In the genomic region with DNA sequence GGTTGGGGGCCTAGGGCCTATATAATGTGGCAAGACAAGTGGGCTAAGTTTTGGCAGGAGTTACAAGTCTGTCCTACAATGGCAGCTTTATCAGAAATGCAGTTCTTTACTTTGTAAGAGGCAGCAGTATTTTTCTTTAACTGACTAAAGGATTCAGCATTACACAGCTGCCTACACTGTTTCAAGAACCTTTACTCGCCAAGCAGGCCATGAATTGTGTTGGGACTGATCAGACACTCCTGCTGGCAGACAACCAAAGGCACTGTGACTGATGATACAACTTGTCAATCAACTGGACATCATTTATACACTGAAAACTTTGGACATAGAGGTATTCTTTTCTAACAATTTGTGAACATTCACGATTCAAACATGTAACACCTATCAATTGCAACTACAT, we compare ENCODE assay signal across 24 cellular contexts. TPM values are rescaled to one million over a fixed set of nuclear protein-coding genes. Genes with fewer than 3 reads are reported as not detected.
A peak's percentile ranks its signal among the peaks of the same experiment; 100 is the strongest.
DNase-seq lines count a peak whose midpoint lies in the region; ATAC-seq, FAIRE-seq and TF ChIP-seq lines count a peak whose summit lies in the region.
"Had no signal": no experiment of that assay in that cellular context is flagged by ENCODE, and none has a peak within 500 bp of the region (broad histone marks: within the 10 kb centered on the region; RNA-seq: fewer than 3 reads in every experiment).

No MANE protein-coding gene starts in this region.

- POLR2A ChIA-PET in HepG2 (lab: Yijun Ruan, JAX) (no interaction called here), HCT116 (lab: Charles Lee) (no interaction called here)

- RAD21 ChIA-PET in HCT116 (lab: Charles Lee; ENCODE audit: low non-redundant PET in 1 of 2, low total read pairs in 2 of 2, uncharacterized antibody in 2 of 2, unreplicated experiment in 2 of 2), result no interaction called here

- FAIRE-seq in HepG2 (lab: Jason Lieb, UNC), result no peak
- FAIRE-seq: GM12878, GM12892, GM18507 had no signal

- H3K4me1 ChIP-seq in HepG2 (ENCODE audit: insufficient read depth, low read length) (peaks cover 11% of the 10 kb centered on the region), right lobe of liver (no peaks in the 10 kb centered on the region), HCT116 (ENCODE audit: control insufficient read depth in 1 of 2, insufficient read depth in 2 of 2, low read length in 2 of 2) (peaks cover 0 to 12% of the 10 kb centered on the region in 2 experiments; a peak in 3 of 4 replicates), MM.1S (ENCODE audit: low read length) (0 out of 2 replicates have a peak, but pooled peaks cover 4% of the 10 kb centered on the region), testis (no peaks in the 10 kb centered on the region), uterus (no peaks in the 10 kb centered on the region)
- H3K4me1 ChIP-seq: BE2C, BLaER1 had no signal

- DNase-seq in HepG2 (ENCODE audit: low spot score) (no peak), right lobe of liver (no peak), HCT116 (ENCODE audit: low read depth, low spot score) (no peak), MM.1S (no peak), testis (peak; percentile 15), uterus (no peak), hippocampal formation (lab: John Stamatoyannopoulos, UW) (no peak), nucleus accumbens (lab: John Stamatoyannopoulos, UW) (no peak)
- DNase-seq: ACHN; BE2C; C1 segment of cervical spinal cord; CD4-positive, alpha-beta memory T cell; CD4-positive, CD25-positive, alpha-beta regulatory T cell; CD8-positive, alpha-beta memory T cell; COR-L47; DMS79; DND-41; EL; GDM1 had no signal

- TF ChIP-seq POLR2A in HepG2 (IDR thresholded peaks at IDR 0.05; ENCODE audit: insufficient read depth in 1 of 2, low read depth in 2 of 2, low read length in 2 of 2), result no peak
- TF ChIP-seq POLR2A in right lobe of liver (IDR thresholded peaks at IDR 0.05), result no peak
- no peak for TF ChIP-seq POLR2A in HCT116 (IDR thresholded peaks at IDR 0.05; ENCODE audit: borderline replicate concordance, extremely low read depth, insufficient read depth, insufficient read length)
- no peak for TF ChIP-seq POLR2A in testis (IDR thresholded peaks at IDR 0.05)
- TF ChIP-seq POLR2A in uterus (IDR thresholded peaks at IDR 0.05), result no peak

- CTCF ChIA-PET in HepG2 (lab: Yijun Ruan, JAX; ENCODE audit: low intra/inter-chr PET ratio, low total read pairs), result no interaction called here
- CTCF ChIA-PET in HCT116 (lab: Charles Lee), result no interaction called here

- H3K9me2 ChIP-seq in HCT116 (ENCODE audit: insufficient read depth), result no peaks in the 10 kb centered on the region
- H3K9me2 ChIP-seq in MM.1S (replicated peaks; ENCODE audit: insufficient read depth, low read length), result no peaks in the 10 kb centered on the region

- H4K20me1 ChIP-seq in HepG2 (ENCODE audit: insufficient read depth, low read length) (no peaks in the 10 kb centered on the region), HCT116 (ENCODE audit: insufficient read depth) (no peaks in the 10 kb centered on the region), MM.1S (ENCODE audit: insufficient read depth, low read length) (no peaks in the 10 kb centered on the region)

- H3K36me3 ChIP-seq in HepG2 (replicated peaks in 1 of 2; ENCODE audit: control insufficient read depth in 1 of 2, insufficient read depth in 2 of 2, low read length in 2 of 2) (no peaks in the 10 kb centered on the region), right lobe of liver (no peaks in the 10 kb centered on the region), HCT116 (ENCODE audit: control insufficient read depth in 1 of 2, insufficient read depth in 2 of 2, low read length in 2 of 2) (peaks cover 0 to 4% of the 10 kb centered on the region in 2 experiments; a peak in 1 of 4 replicates), MM.1S (replicated peaks; ENCODE audit: insufficient read depth, low read length) (no peaks in the 10 kb centered on the region), testis (ENCODE audit: low read depth, missing control alignments) (no peaks in the 10 kb centered on the region), uterus (no peaks in the 10 kb centered on the region)
- H3K36me3 ChIP-seq: BE2C, BLaER1 had no signal

- BruUV-seq in HepG2 (replicated peaks; lab: Mats Ljungman, UMichigan) (no TSS peak), HCT116 (replicated peaks; lab: Mats Ljungman, UMichigan) (no TSS peak)

- H3K79me2 ChIP-seq in HepG2 (ENCODE audit: insufficient read depth, low read length) (no peaks in the 10 kb centered on the region), HCT116 (ENCODE audit: insufficient read depth, low read length) (peaks cover 25% of the 10 kb centered on the region; the same call in 1 of the 2 replicates), MM.1S (ENCODE audit: low read length) (no peaks in the 10 kb centered on the region)

- H3K9me3 ChIP-seq in HepG2 (ENCODE audit: low read length) (no peaks in the 10 kb centered on the region), right lobe of liver (no peaks in the 10 kb centered on the region), HCT116 (ENCODE audit: control insufficient read depth in 1 of 2, insufficient read depth in 1 of 2, low read depth in 1 of 2, low read length in 2 of 2) (no peaks in the 10 kb centered on the region), MM.1S (replicated peaks; ENCODE audit: insufficient read depth, low read length) (no peaks in the 10 kb centered on the region), testis (no peaks in the 10 kb centered on the region), uterus (no peaks in the 10 kb centered on the region)
- H3K9me3 ChIP-seq: BE2C had no signal

- H3K27ac ChIP-seq in HepG2 (ENCODE audit: extremely low read length, insufficient read depth, low read length), result no peak overlapping the region
- no peak overlapping the region for H3K27ac ChIP-seq in right lobe of liver
- H3K27ac ChIP-seq in HCT116 (ENCODE audit: low read depth, low read length), result no peak overlapping the region
- H3K27ac ChIP-seq in MM.1S (ENCODE audit: low read length), result no peak overlapping the region
- no peak overlapping the region for H3K27ac ChIP-seq in testis
- no peak overlapping the region for H3K27ac ChIP-seq in uterus
- H3K27ac ChIP-seq: 22Rv1, BLaER1 had no signal

- TF ChIP-seq EP300 in HepG2 (IDR thresholded peaks at IDR 0.05; ENCODE audit: low read depth in 2 of 2, low read length in 2 of 2), result no peak
- TF ChIP-seq EP300 in HepG2 (CRISPR knock-in tag; IDR thresholded peaks at IDR 0.05; ENCODE audit: borderline replicate concordance), result no peak

- TF ChIP-seq CTCF in HepG2 (CRISPR knock-in tag; IDR thresholded peaks at IDR 0.05), result no peak
- no peak for TF ChIP-seq CTCF in right lobe of liver (IDR thresholded peaks at IDR 0.05)
- no peak for TF ChIP-seq CTCF in HCT116 (IDR thresholded peaks at IDR 0.05 in 2 of 3, conservative IDR thresholded peaks at IDR 0.05 in 1 of 3; ENCODE audit: borderline replicate concordance in 1 of 3, insufficient read depth in 1 of 3, low read depth in 2 of 3, low read length in 2 of 3)
- no peak for TF ChIP-seq CTCF in MM.1S (IDR thresholded peaks at IDR 0.05; ENCODE audit: low read length)
- no peak for TF ChIP-seq CTCF in testis (IDR thresholded peaks at IDR 0.05)
- no peak for TF ChIP-seq CTCF in uterus (IDR thresholded peaks at IDR 0.05)

- in situ Hi-C loops in HepG2 (cut with HindIII; ENCODE audit: extremely low pct_ligation_motif_present, low pct_unique_long_range_greater_than_20kb), result no loop called here

- H3K27me3 ChIP-seq in HepG2 (ENCODE audit: control insufficient read depth in 1 of 2, insufficient read depth in 2 of 2, low read length in 2 of 2) (no peaks in the 10 kb centered on the region), right lobe of liver (peaks cover 0 to 3% of the 10 kb centered on the region in 2 donors), HCT116 (ENCODE audit: insufficient read depth, low read length) (no peaks in the 10 kb centered on the region), MM.1S (replicated peaks; ENCODE audit: insufficient read depth, low read length) (no peaks in the 10 kb centered on the region), testis (no peaks in the 10 kb centered on the region), uterus (no peaks in the 10 kb centered on the region)
- H3K27me3 ChIP-seq: BE2C had no signal

- H3K4me3 ChIP-seq in HepG2 (replicated peaks in 1 of 3; ENCODE audit: insufficient read depth in 1 of 3, low read depth in 2 of 3, low read length in 3 of 3) (no peak overlapping the region), right lobe of liver (no peak overlapping the region), HCT116 (replicated peaks in 1 of 2; ENCODE audit: low read depth in 1 of 2, low read length in 2 of 2) (no peak overlapping the region), MM.1S (ENCODE audit: low read length) (no peak overlapping the region), testis (no peak overlapping the region), uterus (no peak overlapping the region)
- H3K4me3 ChIP-seq: BLaER1, GM12878 had no signal

- H2AFZ ChIP-seq in HepG2 (ENCODE audit: low read length), result no peak overlapping the region
- no peak overlapping the region for H2AFZ ChIP-seq in HCT116 (ENCODE audit: low read depth, low read length, poor library complexity, severe bottlenecking)
- no peak overlapping the region for H2AFZ ChIP-seq in MM.1S (ENCODE audit: low read length)

- 89% methylated on average over 1 of the region's 2 CpGs for WGBS in HepG2 (ENCODE audit: low lambda C conversion rate)
- WGBS in right lobe of liver (ENCODE audit: insufficient coverage, low coverage, low lambda C conversion rate, missing lambda C conversion rate), result 69% methylated on average over 2 of the region's 2 CpGs
- WGBS in testis, 2 donors, result 62 to 100% methylated on average over 1 to 2 of the region's 2 CpGs

- TF ChIP-seq RAD21 in HepG2 (CRISPR knock-in tag; IDR thresholded peaks at IDR 0.05) (no peak), HCT116 (IDR thresholded peaks at IDR 0.05; ENCODE audit: low read depth) (no peak)

- intact Hi-C loops in HepG2 (cut with micrococcal nuclease; ENCODE audit: unreplicated experiment), result no loop called here
- intact Hi-C loops in right lobe of liver (cut with DNase I), result no loop called here
- intact Hi-C loops in HCT116 (cut with micrococcal nuclease), result no loop called here
- intact Hi-C loops in testis (cut with DNase I; ENCODE audit: low total_unique reads), result no loop called here
- intact Hi-C loops in uterus (cut with DNase I; ENCODE audit: low total_unique reads), result no loop called here

- ATAC-seq in HepG2 (no peak), right lobe of liver (no peak), HCT116 (no peak)
- ATAC-seq: GM12878 had no signal

- H3K4me2 ChIP-seq in HepG2 (ENCODE audit: low read depth, low read length) (no peak overlapping the region), HCT116 (ENCODE audit: low read length) (no peak overlapping the region), MM.1S (ENCODE audit: low read depth, low read length) (0 out of 2 replicates have a peak overlapping the region, but pooled peaks have one; percentile 27)
- H3K4me2 ChIP-seq: BLaER1 had no signal

- H3K9ac ChIP-seq in HepG2 (ENCODE audit: insufficient read depth, low read depth, low read length), result no peak overlapping the region
- H3K9ac ChIP-seq in HCT116 (ENCODE audit: low read length), result no peak overlapping the region
- H3K9ac ChIP-seq in MM.1S (ENCODE audit: low read length), result no peak overlapping the region
- H3K9ac ChIP-seq: BLaER1 had no signal

- H3F3A ChIP-seq in MM.1S (ENCODE audit: insufficient read depth, low read length), result peaks cover 4% of the 10 kb centered on the region; the same call in 1 of the 2 replicates

RNA-seq across cellular contexts. Expression of gene MORC4, which starts 4.3 kb away (rescaled TPM):
- total RNA-seq in HepG2 (2016; rRNA removed; fragmentation: Illumina TruSeq; extraction: Trizol) (17.6 and 24.5 TPM in 2 replicates), right lobe of liver (10 to 100 TPM in 5 of 6 experiments, 1 to 10 TPM in 1; 8.9 to 26.9 (median 19.4) TPM), HCT116 (2021; ENCODE audit: unreplicated experiment) (20.6 TPM), testis (10 to 100 TPM; 46.0 to 51.9 TPM), uterus (10 to 100 TPM; 15.3 to 44.9 (median 24.1) TPM)
- 2.6 and 2.8 TPM in 2 replicates for total RNA-seq in HepG2 (2016; cell fraction: cytosol; rRNA removed; fragmentation: Illumina TruSeq; extraction: Trizol; ENCODE audit: low read depth)
- 18.3 and 23.4 TPM in 2 replicates for total RNA-seq in HepG2 (2016; cell fraction: insoluble cytoplasmic fraction; rRNA removed; fragmentation: Illumina TruSeq; extraction: Trizol)
- 7.4 and 9.5 TPM in 2 replicates for total RNA-seq in HepG2 (2016; cell fraction: membrane; rRNA removed; fragmentation: Illumina TruSeq; extraction: Trizol)
- 14.0 and 15.8 TPM in 2 replicates for total RNA-seq in HepG2 (2016; cell fraction: nucleus; rRNA removed; fragmentation: Illumina TruSeq; extraction: Trizol)
- polyA plus RNA-seq in HepG2 (2011; rRNA removed) (5.4 and 7.3 TPM in 2 replicates), testis (ENCODE audit: insufficient read depth, low read depth, low replicate concordance) (29.4 TPM)
- polyA plus RNA-seq in HepG2 (2011; cell fraction: cytosol; rRNA removed), result 3.3 and 4.4 TPM in 2 replicates
- 4.3 and 5.0 TPM in 2 replicates for polyA plus RNA-seq in HepG2 (2011; cell fraction: nucleus; rRNA removed)
- polyA plus RNA-seq in HepG2 (2012), result 6.3 and 8.2 TPM in 2 replicates
- polyA plus RNA-seq in HepG2 (2016; cell fraction: cytosol; fragmentation: Illumina TruSeq; extraction: Trizol; ENCODE audit: low read depth), result 1.5 and 1.7 TPM in 2 replicates
- 16.4 and 18.5 TPM in 2 replicates for polyA plus RNA-seq in HepG2 (2016; cell fraction: insoluble cytoplasmic fraction; fragmentation: Illumina TruSeq; extraction: Trizol; ENCODE audit: low read depth)
- polyA plus RNA-seq in HepG2 (2016; cell fraction: membrane; fragmentation: Illumina TruSeq; extraction: Trizol; ENCODE audit: low read depth), result 4.0 and 4.4 TPM in 2 replicates
- polyA plus RNA-seq in HepG2 (2016; cell fraction: nucleus; fragmentation: Illumina TruSeq; extraction: Trizol; ENCODE audit: insufficient read depth, low read depth), result 15.0 and 16.3 TPM in 2 replicates
- polyA minus RNA-seq in HepG2 (2011; rRNA and poly(A)+ RNA removed; ENCODE audit: low replicate concordance), result 6.5 and 7.6 TPM in 2 replicates
- polyA minus RNA-seq in HepG2 (2011; cell fraction: cytosol; rRNA and poly(A)+ RNA removed), result 5.8 and 6.3 TPM in 2 replicates
- 11.7 and 12.3 TPM in 2 replicates for polyA minus RNA-seq in HepG2 (2011; cell fraction: nucleus; rRNA and poly(A)+ RNA removed)
- polyA plus RNA-seq in HCT116 (2012), result 11.6 and 15.6 TPM in 2 replicates
